9 cellular contexts compared by ENCODE assay signal in the genomic region with DNA sequence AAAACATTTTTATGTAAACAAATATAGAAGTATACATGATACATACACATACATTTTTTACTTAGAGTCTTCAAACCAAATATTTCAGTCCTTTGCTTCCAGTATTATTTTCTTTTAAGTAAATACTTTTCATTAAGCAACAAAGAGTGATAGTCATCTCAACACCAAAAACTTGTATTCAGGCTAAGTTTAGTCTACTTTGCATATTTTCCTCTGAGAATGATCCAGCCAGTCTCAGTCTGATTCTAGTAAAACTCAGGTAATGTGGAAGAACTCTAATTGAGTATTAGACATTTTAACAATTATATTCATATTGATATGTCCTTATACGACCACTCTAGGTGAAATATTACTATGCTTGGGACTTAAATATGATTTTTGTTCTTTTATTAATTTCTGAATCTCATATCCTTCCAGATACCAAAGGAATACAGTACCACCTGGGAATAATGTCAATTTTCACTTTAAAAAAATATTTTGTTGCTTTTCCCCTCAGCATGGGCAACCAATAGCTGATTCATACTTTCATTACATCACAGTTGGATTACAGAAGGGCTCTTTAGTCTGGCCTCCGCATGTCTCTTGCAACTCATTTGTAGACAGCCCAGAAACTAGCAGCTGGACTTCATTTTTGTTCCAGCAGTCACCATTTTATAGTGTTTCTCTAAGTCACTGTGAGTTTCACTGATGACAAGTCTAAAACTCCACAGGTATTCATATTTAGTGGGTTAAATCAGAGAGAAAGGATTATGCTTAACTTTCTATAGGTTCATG.
DNase-seq lines count a peak whose midpoint lies in the region; ATAC-seq and TF ChIP-seq lines count a peak whose summit lies in the region.
"Had no signal": no experiment of that assay in that cellular context is flagged by ENCODE, and none has a peak within 500 bp of the region (broad histone marks: within the 10 kb centered on the region; RNA-seq: fewer than 3 reads in every experiment).

No MANE protein-coding gene starts in this region.

- ATAC-seq in GM18505 (IDR thresholded peaks at IDR 0.05; ENCODE audit: unreplicated experiment) (peak; percentile 76), HG02588 (IDR thresholded peaks at IDR 0.05; ENCODE audit: unreplicated experiment) (peak; percentile 82)

- intact Hi-C loops in A673 (cut with micrococcal nuclease; ENCODE audit: unreplicated experiment) = no loop called here

- CTCF ChIA-PET in A673 (lab: Charles Lee) = no interaction called here

- H3K4me3 ChIP-seq in astrocyte of the spinal cord (ENCODE audit: low read depth, low read length) = no peak overlapping the region
- H3K4me3 ChIP-seq in rectal smooth muscle tissue (ENCODE audit: low read length) = no peak overlapping the region
- H3K4me3 ChIP-seq in A673 (ENCODE audit: low read depth, low read length, poor library complexity, severe bottlenecking) = no peak overlapping the region
- H3K4me3 ChIP-seq: SJSA1 had no signal

- TF ChIP-seq POLR2A in GM18505 (IDR thresholded peaks at IDR 0.05; ENCODE audit: borderline replicate concordance, extremely low read depth, insufficient read depth, insufficient read length) = no peak

- TF ChIP-seq CTCF in astrocyte of the spinal cord (IDR thresholded peaks at IDR 0.05; ENCODE audit: low read depth, low read length) = no peak
- no peak for TF ChIP-seq CTCF in A673 (conservative IDR thresholded peaks at IDR 0.05; ENCODE audit: low read depth, low read length)

- in situ Hi-C loops in astrocyte of the spinal cord (cut with HindIII; ENCODE audit: low sequenced_read_pairs) = no loop called here

- no peaks in the 10 kb centered on the region for H3K9me3 ChIP-seq in A673 (ENCODE audit: low read depth, low read length, poor library complexity, severe bottlenecking)
- H3K9me3 ChIP-seq: SJSA1 had no signal

- H3K36me3 ChIP-seq in rectal smooth muscle tissue (ENCODE audit: control insufficient read depth, insufficient read depth, low read length) (no peaks in the 10 kb centered on the region), A673 (ENCODE audit: insufficient read depth, low read length, poor library complexity, severe bottlenecking) (no peaks in the 10 kb centered on the region)
- H3K36me3 ChIP-seq: SJSA1 had no signal

- H3K27me3 ChIP-seq in rectal smooth muscle tissue (ENCODE audit: control insufficient read depth, insufficient read depth, low read length) (no peaks in the 10 kb centered on the region), A673 (replicated peaks; ENCODE audit: insufficient read depth, low read depth, low read length, poor library complexity) (no peaks in the 10 kb centered on the region)
- H3K27me3 ChIP-seq: SJSA1 had no signal

- H3K4me1 ChIP-seq in rectal smooth muscle tissue (ENCODE audit: control insufficient read depth, insufficient read depth, low read length) (peaks cover 4% of the 10 kb centered on the region), A673 (ENCODE audit: insufficient read depth, low read length, poor library complexity, severe bottlenecking) (no peaks in the 10 kb centered on the region)

- DNase-seq in astrocyte of the spinal cord (ENCODE audit: low read depth, low spot score) (peak; percentile 22), NCI-H345 treated with DMSO at 0.1 percent for 48 hours (lab: John Stamatoyannopoulos, UW; ENCODE audit: unreplicated experiment) (no peak), A673 (ENCODE audit: low spot score) (no peak), NCI-H1092 treated with DMSO at 0.1 percent for 48 hours (lab: John Stamatoyannopoulos, UW) (no peak)
- DNase-seq in activated CD4-positive, CD25-positive, alpha-beta regulatory T cell treated with anti-CD3 and anti-CD28 coated beads, Interleukin-2, amount 50 U/mL, for 72 hours = no peak

- BruUV-seq in A673 (replicated peaks; lab: Mats Ljungman, UMichigan) = no TSS peak

- H3K27ac ChIP-seq in rectal smooth muscle tissue (ENCODE audit: low read depth, low read length) (peak overlapping the region; percentile 24), A673 (ENCODE audit: low read depth, low read length, poor library complexity, severe bottlenecking) (no peak overlapping the region)
- H3K27ac ChIP-seq: SJSA1 had no signal

- POLR2A ChIA-PET in A673 (lab: Charles Lee; ENCODE audit: low non-redundant PET) = no interaction called here

- no peak overlapping the region for H3K9ac ChIP-seq in rectal smooth muscle tissue (ENCODE audit: low read length)
